In genomic region chr14:101033446-101034165, GRCh38 we compare ENCODE assay signal across 12 cellular contexts.
"Had no signal": no experiment of that assay in that cellular context is flagged by ENCODE, and none has a peak within 500 bp of the region (broad histone marks: within the 10 kb centered on the region; RNA-seq: fewer than 3 reads in every experiment).

No MANE protein-coding gene starts in this region.

- H3K9me3 Mint-ChIP-seq: activated naive CD4-positive, alpha-beta T cell treated with anti-CD3 and anti-CD28 coated beads, Interleukin-2, amount 50 U/mL, for 72 hours; activated T-helper 17 cell treated with anti-CD3 and anti-CD28 coated beads, Interleukin-2, amount 50 U/mL, for 72 hours; stimulated activated naive CD8-positive, alpha-beta T cell treated with anti-CD3 and anti-CD28 coated beads, Interleukin-15, Interleukin-2, amounts not matched to agents 100 ng/mL and 50 ng/mL, for 24 hours had no signal

- ATAC-seq: activated naive CD4-positive, alpha-beta T cell treated with anti-CD3 and anti-CD28 coated beads, Interleukin-2, amount 50 U/mL, for 72 hours; activated T-helper 17 cell treated with anti-CD3 and anti-CD28 coated beads, Interleukin-2, amount 50 U/mL, for 72 hours; left ventricle myocardium superior had no signal

- H3K36me3 Mint-ChIP-seq: activated naive CD4-positive, alpha-beta T cell treated with anti-CD3 and anti-CD28 coated beads, Interleukin-2, amount 50 U/mL, for 72 hours had no signal

- H3K4me3 ChIP-seq: breast epithelium, esophagus squamous epithelium, SK-N-MC, thoracic aorta had no signal

- H3K9me3 ChIP-seq: breast epithelium, esophagus squamous epithelium, thoracic aorta had no signal

- H3K36me3 ChIP-seq: breast epithelium, esophagus squamous epithelium, thoracic aorta had no signal

- H3K27me3 ChIP-seq: breast epithelium, esophagus squamous epithelium had no signal

- H3K4me3 Mint-ChIP-seq: activated T-helper 17 cell treated with anti-CD3 and anti-CD28 coated beads, Interleukin-2, amount 50 U/mL, for 72 hours; stimulated activated naive CD8-positive, alpha-beta T cell treated with anti-CD3 and anti-CD28 coated beads, Interleukin-15, Interleukin-2, amounts not matched to agents 100 ng/mL and 50 ng/mL, for 24 hours had no signal

- DNase-seq: activated CD4-positive, alpha-beta T cell treated with anti-CD3 and anti-CD28 coated beads, Interleukin-2, amount 50 U/mL, for 1 hour; activated T-cell treated with anti-CD3 and anti-CD28 coated beads for 4 hours; esophagus squamous epithelium; foreskin fibroblast; left ventricle myocardium superior; stimulated activated CD4-positive, alpha-beta T cell treated with anti-CD3 and anti-CD28 coated beads, Interleukin-1b, Interleukin-23, amount 100 ng/mL, for 48 hours had no signal

- H3K27ac ChIP-seq: breast epithelium, esophagus squamous epithelium, SK-N-MC, thoracic aorta had no signal

- H3K4me1 Mint-ChIP-seq: activated T-helper 17 cell treated with anti-CD3 and anti-CD28 coated beads, Interleukin-2, amount 50 U/mL, for 72 hours had no signal

- H3K27me3 Mint-ChIP-seq: stimulated activated naive CD8-positive, alpha-beta T cell treated with anti-CD3 and anti-CD28 coated beads, Interleukin-15, Interleukin-2, amounts not matched to agents 100 ng/mL and 50 ng/mL, for 24 hours had no signal

- H3K4me1 ChIP-seq: breast epithelium, esophagus squamous epithelium had no signal

- H3K27ac Mint-ChIP-seq: activated naive CD4-positive, alpha-beta T cell treated with anti-CD3 and anti-CD28 coated beads, Interleukin-2, amount 50 U/mL, for 72 hours; activated T-helper 17 cell treated with anti-CD3 and anti-CD28 coated beads, Interleukin-2, amount 50 U/mL, for 72 hours; stimulated activated naive CD8-positive, alpha-beta T cell treated with anti-CD3 and anti-CD28 coated beads, Interleukin-15, Interleukin-2, amounts not matched to agents 100 ng/mL and 50 ng/mL, for 24 hours had no signal
